Comparison of ENCODE assay signal across 1 cellular context in the genomic region with DNA sequence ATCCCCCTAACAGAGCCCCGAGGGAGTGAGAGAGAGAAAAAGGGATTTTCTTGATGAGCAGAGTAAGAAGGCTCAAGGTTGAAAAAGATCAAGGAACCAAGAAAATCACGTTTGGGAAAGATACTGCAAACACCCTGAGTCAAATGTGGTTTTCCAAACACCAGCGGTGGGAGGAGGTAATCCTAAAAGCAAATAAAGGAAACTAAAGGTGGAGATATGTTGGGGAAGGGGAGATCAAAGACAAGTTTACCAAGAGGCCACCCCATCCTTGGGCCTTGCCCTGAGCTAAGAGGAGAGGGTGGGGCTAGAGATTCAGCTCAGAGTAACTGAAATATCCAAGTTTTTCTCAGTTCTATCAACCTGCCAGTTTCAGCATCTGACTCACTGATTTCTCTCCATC.
A peak's percentile ranks its signal among the peaks of the same experiment; 100 is the strongest.
TF ChIP-seq lines count a peak whose summit lies in the region.

No MANE protein-coding gene starts in this region.

TF ChIP-seq in HepG2, 621 proteins besides CTCF, POLR2A, EP300 and RAD21 (continued from another document):
- TF ChIP-seq, protein P1, sequence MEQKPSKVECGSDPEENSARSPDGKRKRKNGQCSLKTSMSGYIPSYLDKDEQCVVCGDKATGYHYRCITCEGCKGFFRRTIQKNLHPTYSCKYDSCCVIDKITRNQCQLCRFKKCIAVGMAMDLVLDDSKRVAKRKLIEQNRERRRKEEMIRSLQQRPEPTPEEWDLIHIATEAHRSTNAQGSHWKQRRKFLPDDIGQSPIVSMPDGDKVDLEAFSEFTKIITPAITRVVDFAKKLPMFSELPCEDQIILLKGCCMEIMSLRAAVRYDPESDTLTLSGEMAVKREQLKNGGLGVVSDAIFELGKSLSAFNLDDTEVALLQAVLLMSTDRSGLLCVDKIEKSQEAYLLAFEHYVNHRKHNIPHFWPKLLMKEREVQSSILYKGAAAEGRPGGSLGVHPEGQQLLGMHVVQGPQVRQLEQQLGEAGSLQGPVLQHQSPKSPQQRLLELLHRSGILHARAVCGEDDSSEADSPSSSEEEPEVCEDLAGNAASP (CRISPR knock-in tag; IDR thresholded peaks at IDR 0.05; ENCODE audit: borderline replicate concordance): no peak
- TF ChIP-seq ZFP36L1 (CRISPR knock-in tag; IDR thresholded peaks at IDR 0.05) (no peak), THYN1 (CRISPR knock-in tag; IDR thresholded peaks at IDR 0.05; ENCODE audit: borderline replicate concordance, low read depth) (no peak), ISL2 (CRISPR knock-in tag; IDR thresholded peaks at IDR 0.05) (peak; percentile 84), SRSF1 (optimal IDR thresholded peaks at IDR 0.05; ENCODE audit: low read depth, low read length) (no peak), CHD4 (IDR thresholded peaks at IDR 0.05; ENCODE audit: borderline replicate concordance, low read length) (no peak), MIER2 (CRISPR knock-in tag; IDR thresholded peaks at IDR 0.05) (no peak), SKI (IDR thresholded peaks at IDR 0.05; ENCODE audit: partially characterized antibody) (no peak), KLF13 (CRISPR knock-in tag; IDR thresholded peaks at IDR 0.05) (no peak), MXI1 (IDR thresholded peaks at IDR 0.05; ENCODE audit: borderline replicate concordance, low read depth, low read length) (no peak), ZFP82 (CRISPR knock-in tag; IDR thresholded peaks at IDR 0.05; ENCODE audit: borderline replicate concordance) (no peak), CHD2 (IDR thresholded peaks at IDR 0.05; ENCODE audit: low read depth, low read length) (no peak), HDAC1 (CRISPR knock-in tag; IDR thresholded peaks at IDR 0.05) (no peak), HMG20A (CRISPR knock-in tag; IDR thresholded peaks at IDR 0.05; ENCODE audit: borderline replicate concordance) (no peak), ZNF24 (IDR thresholded peaks at IDR 0.05) (no peak), ZNF180 (CRISPR knock-in tag; IDR thresholded peaks at IDR 0.05; ENCODE audit: borderline replicate concordance, low read depth) (no peak), ZNF367 (CRISPR knock-in tag; IDR thresholded peaks at IDR 0.05; ENCODE audit: borderline replicate concordance) (no peak), SOX6 (IDR thresholded peaks at IDR 0.05) (no peak), SOX6 (CRISPR knock-in tag; IDR thresholded peaks at IDR 0.05) (peak; percentile 71), U2AF2 (IDR thresholded peaks at IDR 0.05; ENCODE audit: low read depth, low read length) (no peak), IKZF4 (CRISPR knock-in tag; IDR thresholded peaks at IDR 0.05; ENCODE audit: borderline replicate concordance, low read depth, not compliant biosample characterization) (no peak), ZC3H4 (CRISPR knock-in tag; IDR thresholded peaks at IDR 0.05; ENCODE audit: borderline replicate concordance) (no peak), HDAC6 (IDR thresholded peaks at IDR 0.05; ENCODE audit: low read depth, low read length) (no peak), TRIM24 (CRISPR knock-in tag; IDR thresholded peaks at IDR 0.05) (no peak), TBL1XR1 (IDR thresholded peaks at IDR 0.05; ENCODE audit: borderline replicate concordance, low read length, partially characterized antibody) (no peak), TCF7L2 (IDR thresholded peaks at IDR 0.05; ENCODE audit: low read depth, low read length) (peak; percentile 52; the same call in 1 of the 2 replicates), TARDBP (CRISPR knock-in tag; IDR thresholded peaks at IDR 0.05) (no peak), ZNF17 (CRISPR knock-in tag; IDR thresholded peaks at IDR 0.05) (no peak), ZNF577 (CRISPR knock-in tag; IDR thresholded peaks at IDR 0.05; ENCODE audit: borderline replicate concordance, low read depth) (no peak), FOSL2 (CRISPR knock-in tag; IDR thresholded peaks at IDR 0.05) (no peak), ZNF713 (CRISPR knock-in tag; IDR thresholded peaks at IDR 0.05) (no peak), ZNF547 (CRISPR knock-in tag; IDR thresholded peaks at IDR 0.05) (no peak)
- TF ChIP-seq, protein P2, sequence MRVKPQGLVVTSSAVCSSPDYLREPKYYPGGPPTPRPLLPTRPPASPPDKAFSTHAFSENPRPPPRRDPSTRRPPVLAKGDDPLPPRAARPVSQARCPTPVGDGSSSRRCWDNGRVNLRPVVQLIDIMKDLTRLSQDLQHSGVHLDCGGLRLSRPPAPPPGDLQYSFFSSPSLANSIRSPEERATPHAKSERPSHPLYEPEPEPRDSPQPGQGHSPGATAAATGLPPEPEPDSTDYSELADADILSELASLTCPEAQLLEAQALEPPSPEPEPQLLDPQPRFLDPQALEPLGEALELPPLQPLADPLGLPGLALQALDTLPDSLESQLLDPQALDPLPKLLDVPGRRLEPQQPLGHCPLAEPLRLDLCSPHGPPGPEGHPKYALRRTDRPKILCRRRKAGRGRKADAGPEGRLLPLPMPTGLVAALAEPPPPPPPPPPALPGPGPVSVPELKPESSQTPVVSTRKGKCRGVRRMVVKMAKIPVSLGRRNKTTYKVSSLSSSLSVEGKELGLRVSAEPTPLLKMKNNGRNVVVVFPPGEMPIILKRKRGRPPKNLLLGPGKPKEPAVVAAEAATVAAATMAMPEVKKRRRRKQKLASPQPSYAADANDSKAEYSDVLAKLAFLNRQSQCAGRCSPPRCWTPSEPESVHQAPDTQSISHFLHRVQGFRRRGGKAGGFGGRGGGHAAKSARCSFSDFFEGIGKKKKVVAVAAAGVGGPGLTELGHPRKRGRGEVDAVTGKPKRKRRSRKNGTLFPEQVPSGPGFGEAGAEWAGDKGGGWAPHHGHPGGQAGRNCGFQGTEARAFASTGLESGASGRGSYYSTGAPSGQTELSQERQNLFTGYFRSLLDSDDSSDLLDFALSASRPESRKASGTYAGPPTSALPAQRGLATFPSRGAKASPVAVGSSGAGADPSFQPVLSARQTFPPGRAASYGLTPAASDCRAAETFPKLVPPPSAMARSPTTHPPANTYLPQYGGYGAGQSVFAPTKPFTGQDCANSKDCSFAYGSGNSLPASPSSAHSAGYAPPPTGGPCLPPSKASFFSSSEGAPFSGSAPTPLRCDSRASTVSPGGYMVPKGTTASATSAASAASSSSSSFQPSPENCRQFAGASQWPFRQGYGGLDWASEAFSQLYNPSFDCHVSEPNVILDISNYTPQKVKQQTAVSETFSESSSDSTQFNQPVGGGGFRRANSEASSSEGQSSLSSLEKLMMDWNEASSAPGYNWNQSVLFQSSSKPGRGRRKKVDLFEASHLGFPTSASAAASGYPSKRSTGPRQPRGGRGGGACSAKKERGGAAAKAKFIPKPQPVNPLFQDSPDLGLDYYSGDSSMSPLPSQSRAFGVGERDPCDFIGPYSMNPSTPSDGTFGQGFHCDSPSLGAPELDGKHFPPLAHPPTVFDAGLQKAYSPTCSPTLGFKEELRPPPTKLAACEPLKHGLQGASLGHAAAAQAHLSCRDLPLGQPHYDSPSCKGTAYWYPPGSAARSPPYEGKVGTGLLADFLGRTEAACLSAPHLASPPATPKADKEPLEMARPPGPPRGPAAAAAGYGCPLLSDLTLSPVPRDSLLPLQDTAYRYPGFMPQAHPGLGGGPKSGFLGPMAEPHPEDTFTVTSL (CRISPR knock-in tag; IDR thresholded peaks at IDR 0.05; ENCODE audit: borderline replicate concordance): peak; percentile 28; the same call in 1 of the 2 replicates
- TF ChIP-seq, protein P3, sequence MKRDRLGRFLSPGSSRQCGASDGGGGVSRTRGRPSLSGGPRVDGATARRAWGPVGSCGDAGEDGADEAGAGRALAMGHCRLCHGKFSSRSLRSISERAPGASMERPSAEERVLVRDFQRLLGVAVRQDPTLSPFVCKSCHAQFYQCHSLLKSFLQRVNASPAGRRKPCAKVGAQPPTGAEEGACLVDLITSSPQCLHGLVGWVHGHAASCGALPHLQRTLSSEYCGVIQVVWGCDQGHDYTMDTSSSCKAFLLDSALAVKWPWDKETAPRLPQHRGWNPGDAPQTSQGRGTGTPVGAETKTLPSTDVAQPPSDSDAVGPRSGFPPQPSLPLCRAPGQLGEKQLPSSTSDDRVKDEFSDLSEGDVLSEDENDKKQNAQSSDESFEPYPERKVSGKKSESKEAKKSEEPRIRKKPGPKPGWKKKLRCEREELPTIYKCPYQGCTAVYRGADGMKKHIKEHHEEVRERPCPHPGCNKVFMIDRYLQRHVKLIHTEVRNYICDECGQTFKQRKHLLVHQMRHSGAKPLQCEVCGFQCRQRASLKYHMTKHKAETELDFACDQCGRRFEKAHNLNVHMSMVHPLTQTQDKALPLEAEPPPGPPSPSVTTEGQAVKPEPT (CRISPR knock-in tag; IDR thresholded peaks at IDR 0.05; ENCODE audit: low read depth): no peak
- TF ChIP-seq, protein P4, sequence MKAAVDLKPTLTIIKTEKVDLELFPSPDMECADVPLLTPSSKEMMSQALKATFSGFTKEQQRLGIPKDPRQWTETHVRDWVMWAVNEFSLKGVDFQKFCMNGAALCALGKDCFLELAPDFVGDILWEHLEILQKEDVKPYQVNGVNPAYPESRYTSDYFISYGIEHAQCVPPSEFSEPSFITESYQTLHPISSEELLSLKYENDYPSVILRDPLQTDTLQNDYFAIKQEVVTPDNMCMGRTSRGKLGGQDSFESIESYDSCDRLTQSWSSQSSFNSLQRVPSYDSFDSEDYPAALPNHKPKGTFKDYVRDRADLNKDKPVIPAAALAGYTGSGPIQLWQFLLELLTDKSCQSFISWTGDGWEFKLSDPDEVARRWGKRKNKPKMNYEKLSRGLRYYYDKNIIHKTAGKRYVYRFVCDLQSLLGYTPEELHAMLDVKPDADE (CRISPR knock-in tag; IDR thresholded peaks at IDR 0.05): no peak
- TF ChIP-seq, protein P5, sequence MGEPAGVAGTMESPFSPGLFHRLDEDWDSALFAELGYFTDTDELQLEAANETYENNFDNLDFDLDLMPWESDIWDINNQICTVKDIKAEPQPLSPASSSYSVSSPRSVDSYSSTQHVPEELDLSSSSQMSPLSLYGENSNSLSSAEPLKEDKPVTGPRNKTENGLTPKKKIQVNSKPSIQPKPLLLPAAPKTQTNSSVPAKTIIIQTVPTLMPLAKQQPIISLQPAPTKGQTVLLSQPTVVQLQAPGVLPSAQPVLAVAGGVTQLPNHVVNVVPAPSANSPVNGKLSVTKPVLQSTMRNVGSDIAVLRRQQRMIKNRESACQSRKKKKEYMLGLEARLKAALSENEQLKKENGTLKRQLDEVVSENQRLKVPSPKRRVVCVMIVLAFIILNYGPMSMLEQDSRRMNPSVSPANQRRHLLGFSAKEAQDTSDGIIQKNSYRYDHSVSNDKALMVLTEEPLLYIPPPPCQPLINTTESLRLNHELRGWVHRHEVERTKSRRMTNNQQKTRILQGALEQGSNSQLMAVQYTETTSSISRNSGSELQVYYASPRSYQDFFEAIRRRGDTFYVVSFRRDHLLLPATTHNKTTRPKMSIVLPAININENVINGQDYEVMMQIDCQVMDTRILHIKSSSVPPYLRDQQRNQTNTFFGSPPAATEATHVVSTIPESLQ (CRISPR knock-in tag; conservative IDR thresholded peaks at IDR 0.05): no peak
- TF ChIP-seq, protein P6, sequence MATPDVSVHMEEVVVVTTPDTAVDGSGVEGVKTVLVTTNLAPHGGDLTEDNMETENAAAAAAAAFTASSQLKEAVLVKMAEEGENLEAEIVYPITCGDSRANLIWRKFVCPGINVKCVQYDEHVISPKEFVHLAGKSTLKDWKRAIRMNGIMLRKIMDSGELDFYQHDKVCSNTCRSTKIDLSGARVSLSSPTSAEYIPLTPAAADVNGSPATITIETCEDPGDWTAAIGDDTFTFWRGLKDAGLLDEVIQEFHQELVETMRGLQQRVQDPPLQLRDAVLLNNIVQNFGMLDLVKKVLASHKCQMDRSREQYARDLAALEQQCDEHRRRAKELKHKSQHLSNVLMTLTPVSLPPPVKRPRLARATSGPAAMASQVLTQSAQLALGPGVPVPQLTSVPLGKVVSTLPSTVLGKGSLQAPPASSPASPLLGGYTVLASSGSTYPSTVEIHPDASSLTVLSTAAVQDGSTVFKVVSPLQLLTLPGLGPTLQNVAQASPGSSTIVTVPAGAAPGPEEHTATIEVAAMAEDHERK (CRISPR knock-in tag; IDR thresholded peaks at IDR 0.05; ENCODE audit: low read depth): no peak
